ENCODE assay signal across 15 cellular contexts in the genomic region with DNA sequence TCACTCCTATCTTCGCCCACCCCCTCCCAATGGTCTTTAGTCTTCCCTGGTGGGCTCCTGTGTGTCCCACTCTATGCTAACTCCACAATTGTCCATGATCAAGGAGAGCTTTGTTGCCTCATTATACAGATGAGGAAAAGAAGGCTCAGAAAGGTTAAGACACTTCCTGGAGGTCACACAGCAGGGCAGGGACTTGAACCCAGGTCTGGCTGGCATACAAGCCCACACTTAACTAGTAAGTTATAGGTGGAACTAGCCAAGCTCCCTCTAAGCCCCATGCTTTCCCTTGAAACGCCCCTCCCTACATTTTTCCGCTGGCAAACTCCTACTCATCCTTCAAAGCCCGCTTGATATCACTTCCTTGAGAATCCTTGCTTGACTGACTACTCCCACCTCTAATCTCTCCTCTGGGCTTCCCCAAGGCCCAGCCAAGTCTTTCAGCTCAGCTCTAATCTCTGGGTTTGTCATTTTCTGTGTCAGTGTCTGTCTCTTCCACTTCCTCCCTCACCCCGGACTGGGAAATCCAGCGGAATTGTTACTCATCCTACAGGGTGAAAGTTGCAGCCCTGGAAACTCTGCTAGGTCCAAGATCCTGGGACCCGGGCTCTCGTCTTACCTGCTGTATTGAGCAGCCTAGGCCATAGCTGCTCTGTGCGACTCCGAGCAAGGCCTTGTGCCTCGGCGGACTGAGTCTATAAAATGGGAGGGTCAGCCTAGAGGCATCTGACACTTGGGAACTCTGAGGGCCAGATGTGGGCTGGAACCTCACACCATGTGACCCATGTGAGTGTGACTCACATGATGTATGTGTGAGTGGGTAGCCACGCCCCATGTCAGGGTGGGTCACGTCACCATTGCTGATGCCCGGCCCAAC.
A peak's percentile ranks its signal among the peaks of the same experiment; 100 is the strongest.
DNase-seq lines count a peak whose midpoint lies in the region; ATAC-seq and TF ChIP-seq lines count a peak whose summit lies in the region.
"Had no signal": no experiment of that assay in that cellular context is flagged by ENCODE, and none has a peak within 500 bp of the region (broad histone marks: within the 10 kb centered on the region; RNA-seq: fewer than 3 reads in every experiment).

No MANE protein-coding gene starts in this region.

- TF ChIP-seq CTCF in brain microvascular endothelial cell (IDR thresholded peaks at IDR 0.05; ENCODE audit: low read depth, low read length, missing control alignments) (no peak), nephron (IDR thresholded peaks at IDR 0.05; ENCODE audit: unreplicated experiment in 3 of 3) (no peak), hepatocyte (IDR thresholded peaks at IDR 0.05; ENCODE audit: poor library complexity) (no peak)

- in situ Hi-C loops in brain microvascular endothelial cell (cut with HindIII; ENCODE audit: low pct_ligation_motif_present, low sequenced_read_pairs), result no loop called here

- H3K4me2 ChIP-seq in hepatocyte, result no peak overlapping the region

- DNase-seq in EL, result peak; percentile 41
- DNase-seq in MV-4-11 (lab: John Stamatoyannopoulos, UW), result peak; percentile 18
- DNase-seq in brain microvascular endothelial cell, result peak; percentile 32
- no peak for DNase-seq in activated naive CD8-positive, alpha-beta T cell treated with anti-CD3 and anti-CD28 coated beads for 36 hours
- no peak for DNase-seq in NCI-H2029 treated with DMSO at 0.1 percent for 48 hours (lab: John Stamatoyannopoulos, UW)
- no peak for DNase-seq in hepatocyte (ENCODE audit: low spot score)
- DNase-seq: activated naive CD8-positive, alpha-beta T cell treated with anti-CD3 and anti-CD28 coated beads, Interleukin-2, amount 50 U/mL, for 24 hours; Caco-2; KBM-7; kidney glomerular epithelial cell; NCI-H2081; sigmoid colon; substantia nigra had no signal

- H2AFZ ChIP-seq in hepatocyte, result no peak overlapping the region

- H3K36me3 Mint-ChIP-seq in nephron (ENCODE audit: low read depth), result no peaks in the 10 kb centered on the region
- peaks cover 2% of the 10 kb centered on the region for H3K36me3 Mint-ChIP-seq in activated naive CD8-positive, alpha-beta T cell treated with anti-CD3 and anti-CD28 coated beads for 36 hours

- H3K36me3 ChIP-seq in brain microvascular endothelial cell (replicated peaks) (no peaks in the 10 kb centered on the region), hepatocyte (replicated peaks; ENCODE audit: insufficient read depth, low read depth) (no peaks in the 10 kb centered on the region)
- H3K36me3 ChIP-seq: sigmoid colon had no signal

- no peaks in the 10 kb centered on the region for H3K4me1 ChIP-seq in hepatocyte (ENCODE audit: insufficient read depth)

- no peaks in the 10 kb centered on the region for H3K9me3 Mint-ChIP-seq in nephron
- H3K9me3 Mint-ChIP-seq in activated naive CD8-positive, alpha-beta T cell treated with anti-CD3 and anti-CD28 coated beads for 36 hours, result no peaks in the 10 kb centered on the region
- H3K9me3 Mint-ChIP-seq: activated naive CD8-positive, alpha-beta T cell treated with anti-CD3 and anti-CD28 coated beads, Interleukin-2, amount 50 U/mL, for 24 hours had no signal

- no peak overlapping the region for H3K4me3 ChIP-seq in brain microvascular endothelial cell (ENCODE audit: low read depth, low read length)
- H3K4me3 ChIP-seq in hepatocyte, result no peak overlapping the region
- H3K4me3 ChIP-seq: sigmoid colon had no signal

- H3K4me3 Mint-ChIP-seq in nephron, result peak overlapping the region; percentile 78 to 85 (median 83)
- no peak overlapping the region for H3K4me3 Mint-ChIP-seq in activated naive CD8-positive, alpha-beta T cell treated with anti-CD3 and anti-CD28 coated beads for 36 hours

- H3K27me3 ChIP-seq in brain microvascular endothelial cell (replicated peaks), result no peaks in the 10 kb centered on the region
- H3K27me3 ChIP-seq in hepatocyte, result no peaks in the 10 kb centered on the region
- H3K27me3 ChIP-seq: sigmoid colon had no signal

- H3K27ac ChIP-seq in brain microvascular endothelial cell, result no peak overlapping the region
- H3K27ac ChIP-seq in hepatocyte, result no peak overlapping the region
- H3K27ac ChIP-seq: sigmoid colon had no signal

- ATAC-seq in HG02759 (IDR thresholded peaks at IDR 0.05; ENCODE audit: unreplicated experiment), result no peak
- ATAC-seq: activated naive CD8-positive, alpha-beta T cell treated with anti-CD3 and anti-CD28 coated beads, Interleukin-2, amount 50 U/mL, for 24 hours had no signal

- no peaks in the 10 kb centered on the region for H3K9me3 ChIP-seq in hepatocyte (ENCODE audit: low read depth)
- H3K9me3 ChIP-seq: Caco-2, sigmoid colon had no signal

- no peaks in the 10 kb centered on the region for H3K79me2 ChIP-seq in hepatocyte

- peaks cover 21% of the 10 kb centered on the region for H3K4me1 Mint-ChIP-seq in nephron
- peaks cover 8% of the 10 kb centered on the region for H3K4me1 Mint-ChIP-seq in activated naive CD8-positive, alpha-beta T cell treated with anti-CD3 and anti-CD28 coated beads for 36 hours

- H3K9me2 ChIP-seq in hepatocyte (replicated peaks; ENCODE audit: insufficient read depth), result no peaks in the 10 kb centered on the region

- peak overlapping the region in 2 of 3 experiments; percentile 73 to 78 for H3K27ac Mint-ChIP-seq in nephron
- H3K27ac Mint-ChIP-seq in activated naive CD8-positive, alpha-beta T cell treated with anti-CD3 and anti-CD28 coated beads for 36 hours, result no peak overlapping the region
- H3K27ac Mint-ChIP-seq: activated naive CD8-positive, alpha-beta T cell treated with anti-CD3 and anti-CD28 coated beads, Interleukin-2, amount 50 U/mL, for 24 hours had no signal

- H4K20me1 ChIP-seq in hepatocyte (ENCODE audit: insufficient read depth, poor library complexity, severe bottlenecking), result no peaks in the 10 kb centered on the region

- H3K27me3 Mint-ChIP-seq in nephron (ENCODE audit: low read depth), result peaks cover 10% of the 10 kb centered on the region
- peaks cover 25% of the 10 kb centered on the region for H3K27me3 Mint-ChIP-seq in activated naive CD8-positive, alpha-beta T cell treated with anti-CD3 and anti-CD28 coated beads for 36 hours

- 92% methylated on average over 15 of the region's 15 CpGs for WGBS in hepatocyte (ENCODE audit: low lambda C conversion rate, missing lambda C conversion rate)

Comparison
In these comparisons a context has a peak if more than half of its experiments do, and no peak if none do; other contexts are left out.
1. DNase-seq: peak in EL (single experiment), MV-4-11 (single experiment) and brain microvascular endothelial cell (single experiment); none in activated naive CD8-positive, alpha-beta T cell treated with anti-CD3 and anti-CD28 coated beads for 36 hours (single experiment), NCI-H2029 treated with DMSO at 0.1 percent for 48 hours (single experiment) and hepatocyte (single experiment).